19 cellular contexts compared by ENCODE assay signal in the genomic region with DNA sequence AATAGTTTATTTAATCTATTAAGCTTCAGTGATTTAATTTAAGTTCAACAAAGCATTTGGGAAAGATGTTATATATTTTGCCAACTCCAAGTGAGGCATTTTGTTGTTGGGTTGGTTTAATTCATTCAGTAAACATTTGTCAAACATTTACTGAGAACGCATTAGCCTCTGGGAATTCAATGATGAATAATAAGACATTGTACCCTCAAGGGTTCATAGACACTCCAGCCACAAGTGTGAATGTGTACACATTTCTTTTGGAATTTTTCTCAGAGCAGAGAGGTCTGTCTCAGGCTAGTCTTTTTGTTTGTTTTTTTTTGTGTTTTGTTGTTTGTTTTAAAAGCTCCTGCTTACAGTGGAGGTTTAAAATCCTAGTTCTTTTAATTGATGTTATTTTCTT.
DNase-seq lines count a peak whose midpoint lies in the region; ATAC-seq, FAIRE-seq and TF ChIP-seq lines count a peak whose summit lies in the region.
"Had no signal": no experiment of that assay in that cellular context is flagged by ENCODE, and none has a peak within 500 bp of the region (broad histone marks: within the 10 kb centered on the region; RNA-seq: fewer than 3 reads in every experiment).

No MANE protein-coding gene starts in this region.

- H3K36me3 ChIP-seq in astrocyte (ENCODE audit: insufficient read depth, low read length) (no peaks in the 10 kb centered on the region), hepatocyte (replicated peaks; ENCODE audit: insufficient read depth, low read depth) (no peaks in the 10 kb centered on the region)

- H3K9me2 ChIP-seq in hepatocyte (replicated peaks; ENCODE audit: insufficient read depth): no peaks in the 10 kb centered on the region

- peaks cover 55% of the 10 kb centered on the region for H3K79me2 ChIP-seq in astrocyte (ENCODE audit: insufficient read depth, low read length)
- H3K79me2 ChIP-seq in hepatocyte: peaks cover 93% of the 10 kb centered on the region

- H2AFZ ChIP-seq in astrocyte (ENCODE audit: low read depth, low read length) (no peak overlapping the region), hepatocyte (no peak overlapping the region)

- DNase-seq in DMS53 (lab: John Stamatoyannopoulos, UW): peak; percentile 11
- no peak for DNase-seq in DMS53 treated with DMSO at 0.1 percent for 48 hours (lab: John Stamatoyannopoulos, UW; ENCODE audit: unreplicated experiment)
- DNase-seq in astrocyte (ENCODE audit: low read depth): no peak
- no peak for DNase-seq in hepatocyte (ENCODE audit: low spot score)
- peak; percentile 94 for DNase-seq in renal cortical epithelial cell (ENCODE audit: low read depth)
- DNase-seq in GM20000 (ENCODE audit: low spot score): no peak
- no peak for DNase-seq in activated T-cell treated with anti-CD3 and anti-CD28 coated beads for 4 hours
- DNase-seq: 8988T, DMS79 treated with DMSO at 0.1 percent for 48 hours, GDM1, KG1, NCI-H1092 treated with DMSO at 0.1 percent for 48 hours, NCI-H187, NCI-H2171, NCI-H82, SIG-M5 had no signal

- H3K27me3 Mint-ChIP-seq in astrocyte (ENCODE audit: low read depth, unreplicated experiment): no peaks in the 10 kb centered on the region

- H3K4me1 Mint-ChIP-seq in astrocyte (ENCODE audit: low read depth, unreplicated experiment): peaks cover 58% of the 10 kb centered on the region

- 61% methylated on average over 1 of the region's 1 CpG for WGBS in hepatocyte (ENCODE audit: low lambda C conversion rate, missing lambda C conversion rate)

- H3K4me1 ChIP-seq in astrocyte (ENCODE audit: insufficient read depth, low read length): peaks cover 21% of the 10 kb centered on the region
- H3K4me1 ChIP-seq in hepatocyte (ENCODE audit: insufficient read depth): peaks cover 39% of the 10 kb centered on the region

- ATAC-seq in HG02884 (IDR thresholded peaks at IDR 0.05; ENCODE audit: unreplicated experiment): no peak

- H3K4me3 Mint-ChIP-seq in astrocyte (ENCODE audit: unreplicated experiment): no peak overlapping the region

- H3K9me3 ChIP-seq in astrocyte (ENCODE audit: insufficient read depth, low read depth, low read length): no peaks in the 10 kb centered on the region
- no peaks in the 10 kb centered on the region for H3K9me3 ChIP-seq in hepatocyte (ENCODE audit: low read depth)

- peaks cover 3% of the 10 kb centered on the region for H3K9me3 Mint-ChIP-seq in astrocyte (ENCODE audit: unreplicated experiment)

- no peak overlapping the region for H3K9ac ChIP-seq in astrocyte (ENCODE audit: low read length)

- H3K27me3 ChIP-seq in astrocyte (ENCODE audit: insufficient read depth, low read length) (no peaks in the 10 kb centered on the region), hepatocyte (no peaks in the 10 kb centered on the region)

- H3K4me2 ChIP-seq in astrocyte (ENCODE audit: low read length) (no peak overlapping the region), hepatocyte (no peak overlapping the region)

- H3K27ac Mint-ChIP-seq in astrocyte (ENCODE audit: unreplicated experiment): peak overlapping the region; percentile 18

- no peak overlapping the region for H3K27ac ChIP-seq in astrocyte (ENCODE audit: low read depth, low read length)
- H3K27ac ChIP-seq in hepatocyte: peak overlapping the region; percentile 41
- H3K27ac ChIP-seq: C4-2B had no signal

- H4K20me1 ChIP-seq in astrocyte (ENCODE audit: insufficient read depth, low read length) (peaks cover 9% of the 10 kb centered on the region), hepatocyte (ENCODE audit: insufficient read depth, poor library complexity, severe bottlenecking) (peaks cover 3% of the 10 kb centered on the region)

- TF ChIP-seq CTCF in astrocyte (IDR thresholded peaks at IDR 0.05; ENCODE audit: insufficient read depth, low read depth, low read length) (no peak), hepatocyte (IDR thresholded peaks at IDR 0.05; ENCODE audit: poor library complexity) (no peak), GM20000 (IDR thresholded peaks at IDR 0.05; ENCODE audit: extremely low read depth, missing control alignments) (no peak)

- peak; percentile 41 for FAIRE-seq in astrocyte (lab: Jason Lieb, UNC)
- FAIRE-seq: H1 had no signal

- H3K4me3 ChIP-seq in astrocyte (ENCODE audit: insufficient read depth, low read depth, low read length) (no peak overlapping the region), hepatocyte (no peak overlapping the region)

- H3K36me3 Mint-ChIP-seq in astrocyte (ENCODE audit: low read depth, unreplicated experiment): peaks cover 4% of the 10 kb centered on the region

Comparison
In these comparisons a context has a peak if more than half of its experiments do, and no peak if none do; other contexts are left out.
1. DNase-seq: peak in DMS53 (single experiment) and renal cortical epithelial cell (single experiment); none in DMS53 treated with DMSO at 0.1 percent for 48 hours (single experiment), astrocyte (single experiment), hepatocyte (single experiment), GM20000 (single experiment) and activated T-cell treated with anti-CD3 and anti-CD28 coated beads for 4 hours (single experiment).